24 cellular contexts compared by ENCODE assay signal in the genomic region with DNA sequence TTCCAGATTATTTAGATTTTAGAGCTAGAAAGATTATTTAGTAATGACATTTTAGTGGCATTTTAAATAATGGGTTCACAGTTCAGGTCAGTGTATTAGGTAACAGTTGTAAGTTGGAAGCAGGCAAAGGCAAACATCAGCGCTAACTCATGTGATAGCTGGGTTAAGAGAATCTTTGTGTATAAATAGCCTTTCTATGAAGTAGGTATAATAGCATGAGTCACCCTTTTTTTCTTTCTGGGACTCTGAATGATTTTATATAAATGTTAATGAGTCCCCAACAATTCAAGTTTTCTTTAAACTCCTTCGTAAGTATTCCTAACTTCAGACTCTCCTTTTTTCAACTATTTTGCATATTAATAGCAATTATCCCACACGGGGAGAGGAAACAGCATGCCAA.
A peak's percentile ranks its signal among the peaks of the same experiment; 100 is the strongest.
DNase-seq lines count a peak whose midpoint lies in the region; ATAC-seq, FAIRE-seq and TF ChIP-seq lines count a peak whose summit lies in the region.
"Had no signal": no experiment of that assay in that cellular context is flagged by ENCODE, and none has a peak within 500 bp of the region (broad histone marks: within the 10 kb centered on the region; RNA-seq: fewer than 3 reads in every experiment).

No MANE protein-coding gene starts in this region.

- no peaks in the 10 kb centered on the region for H3K4me1 Mint-ChIP-seq in effector memory CD8-positive, alpha-beta T cell (ENCODE audit: low read depth in 2 of 2)

- H3K9me3 ChIP-seq in heart left ventricle (no peaks in the 10 kb centered on the region), right lobe of liver (no peaks in the 10 kb centered on the region)
- H3K9me3 ChIP-seq: SJSA1 had no signal

- no peak for TF ChIP-seq POLR2A in heart left ventricle (IDR thresholded peaks at IDR 0.05)
- peak; percentile 17 for TF ChIP-seq POLR2A in right lobe of liver (IDR thresholded peaks at IDR 0.05)

- ATAC-seq in heart left ventricle, result peak in 3 of 4 donors; percentile 71 to 87 (median 76)
- ATAC-seq in right lobe of liver, result peak; percentile 71 to 90 (median 86)
- ATAC-seq in effector memory CD8-positive, alpha-beta T cell (replicated peaks), result no peak
- ATAC-seq in GM18907 (IDR thresholded peaks at IDR 0.05; ENCODE audit: unreplicated experiment), result no peak
- ATAC-seq: PC-3 had no signal

- intact Hi-C loops in heart left ventricle (cut with DNase I) (no loop called here), cardiac septum (cut with DNase I) (no loop called here), right lobe of liver (cut with DNase I) (no loop called here), posterior vena cava (cut with DNase I) (no loop called here)

- peaks cover 14 to 15% of the 10 kb centered on the region in 2 donors for H3K9me3 Mint-ChIP-seq in effector memory CD8-positive, alpha-beta T cell

- no peak overlapping the region for H3K27ac ChIP-seq in heart left ventricle
- peak overlapping the region; percentile 76 to 91 (median 85) for H3K27ac ChIP-seq in right lobe of liver
- H3K27ac ChIP-seq: C4-2B, epithelial cell of prostate, SJSA1, VCaP had no signal

- no peaks in the 10 kb centered on the region for H3K27me3 ChIP-seq in heart left ventricle
- no peaks in the 10 kb centered on the region for H3K27me3 ChIP-seq in bronchial epithelial cell (ENCODE audit: control insufficient read depth, insufficient read depth, low read length)
- no peaks in the 10 kb centered on the region for H3K27me3 ChIP-seq in right lobe of liver
- H3K27me3 ChIP-seq: SJSA1 had no signal

- H3K27ac Mint-ChIP-seq in effector memory CD8-positive, alpha-beta T cell, result no peak overlapping the region

- H3K4me3 Mint-ChIP-seq in effector memory CD8-positive, alpha-beta T cell, result no peak overlapping the region

- no peaks in the 10 kb centered on the region for H3K36me3 Mint-ChIP-seq in effector memory CD8-positive, alpha-beta T cell (ENCODE audit: insufficient read depth)

- H3K36me3 ChIP-seq in heart left ventricle (no peaks in the 10 kb centered on the region), bronchial epithelial cell (ENCODE audit: control insufficient read depth, insufficient read depth, low read length) (no peaks in the 10 kb centered on the region), right lobe of liver (no peaks in the 10 kb centered on the region)
- H3K36me3 ChIP-seq: SJSA1 had no signal

- H3K4me3 ChIP-seq in heart left ventricle (no peak overlapping the region), bronchial epithelial cell (ENCODE audit: low read depth, low read length) (no peak overlapping the region), right lobe of liver (no peak overlapping the region)
- H3K4me3 ChIP-seq: SJSA1 had no signal

- FAIRE-seq in bronchial epithelial cell (lab: Jason Lieb, UNC), result no peak
- FAIRE-seq: GM19239 had no signal

- no peaks in the 10 kb centered on the region for H3K27me3 Mint-ChIP-seq in effector memory CD8-positive, alpha-beta T cell

- TF ChIP-seq CTCF in heart left ventricle (IDR thresholded peaks at IDR 0.05) (no peak), bronchial epithelial cell (IDR thresholded peaks at IDR 0.05; ENCODE audit: insufficient read depth, low read length, severe bottlenecking) (no peak), right lobe of liver (IDR thresholded peaks at IDR 0.05) (no peak)

- DNase-seq in heart left ventricle, result no peak
- DNase-seq in cardiac septum (ENCODE audit: low spot score), result no peak
- peak; percentile 1 for DNase-seq in bronchial epithelial cell (ENCODE audit: low read depth)
- peak in 1 of 3 donors; percentile 60 for DNase-seq in right lobe of liver
- DNase-seq in effector memory CD8-positive, alpha-beta T cell, result no peak
- DNase-seq in posterior vena cava (ENCODE audit: low spot score), result no peak
- no peak for DNase-seq in HK-2 (ENCODE audit: unreplicated experiment)
- DNase-seq: activated CD4-positive, alpha-beta T cell treated with anti-CD3 and anti-CD28 coated beads, Interleukin-2, amount 50 U/mL, for 4 hours; activated gamma-delta T cell treated with Interleukin-2 at 50 U/mL for 16 hours; central memory CD4-positive, alpha-beta T cell; DMS 273 treated with DMSO at 0.1 percent for 48 hours; foreskin fibroblast; GOT3; KBM-7; NCI-H2171; PC-3; right cardiac atrium; stimulated activated CD4-positive, alpha-beta T cell treated with anti-CD3 and anti-CD28 coated beads, Interleukin-15, amount 100 ng/mL, for 24 hours had no signal

- 32 to 46% (median 37%) methylated on average over 3 of the region's 3 CpGs for WGBS in heart left ventricle, 4 donors
- 11% methylated on average over 3 of the region's 3 CpGs for WGBS in right lobe of liver (ENCODE audit: insufficient coverage, low coverage, low lambda C conversion rate, missing lambda C conversion rate)

- no peaks in the 10 kb centered on the region for H3K4me1 ChIP-seq in heart left ventricle
- peaks cover 0 to 46% (median 15%) of the 10 kb centered on the region in 4 donors for H3K4me1 ChIP-seq in right lobe of liver
- H3K4me1 ChIP-seq: SJSA1 had no signal

Comparison
In these comparisons a context has a peak if more than half of its experiments do, and no peak if none do; other contexts are left out.
1. ATAC-seq: peak in heart left ventricle (3 of 4) and right lobe of liver (4 of 4); none in effector memory CD8-positive, alpha-beta T cell (single experiment) and GM18907 (single experiment).
2. H3K27ac ChIP-seq: peak in right lobe of liver (3 of 3); none in heart left ventricle (0 of 12).